Comparison of ENCODE assay signal across 11 cellular contexts in the genomic region with DNA sequence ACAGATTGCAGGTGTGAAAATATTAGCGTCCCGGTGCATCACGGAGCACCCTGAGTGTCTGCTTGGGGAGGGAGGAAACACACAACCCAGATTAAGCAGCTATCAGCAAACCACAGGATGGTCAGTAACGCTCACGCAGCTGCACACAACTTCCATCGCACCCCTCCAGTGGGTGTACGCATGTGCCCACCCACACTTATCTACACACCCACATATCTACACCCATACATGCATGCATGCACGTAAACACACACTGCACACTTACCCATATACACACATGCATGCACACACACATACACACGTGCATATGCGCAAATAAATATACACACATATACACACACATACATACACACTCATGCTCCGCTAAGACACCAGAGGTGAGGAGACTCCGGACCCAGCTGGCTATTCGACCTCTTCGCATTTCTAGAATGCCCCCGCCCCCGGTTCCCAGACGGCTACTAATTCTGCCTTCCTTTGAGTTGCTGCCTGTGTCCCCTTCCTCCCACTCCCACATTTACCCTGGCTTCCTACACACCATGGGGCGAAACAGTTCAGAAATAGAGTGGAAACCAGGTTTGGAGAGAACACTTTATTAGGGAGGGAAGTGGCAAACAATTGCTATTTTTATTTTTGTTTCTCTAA. TPM values are rescaled to one million over a fixed set of nuclear protein-coding genes. Genes with fewer than 3 reads are reported as not detected.
DNase-seq lines count a peak whose midpoint lies in the region; ATAC-seq, FAIRE-seq and TF ChIP-seq lines count a peak whose summit lies in the region.
"Had no signal": no experiment of that assay in that cellular context is flagged by ENCODE, and none has a peak within 500 bp of the region (broad histone marks: within the 10 kb centered on the region; RNA-seq: fewer than 3 reads in every experiment).

No MANE protein-coding gene starts in this region.

- DNase-seq in activated naive CD4-positive, alpha-beta T cell treated with anti-CD3 and anti-CD28 coated beads for 36 hours = no peak
- DNase-seq in activated naive CD4-positive, alpha-beta T cell (lab: John Stamatoyannopoulos, UW) = no peak
- DNase-seq in K562 (ENCODE audit: extremely low read depth in 1 of 4, low spot score in 3 of 4) (no peak), A673 (ENCODE audit: low spot score) (no peak), 8988T (no peak)
- DNase-seq: NCI-H1092 treated with DMSO at 0.1 percent for 48 hours had no signal

- no peak overlapping the region for H3K4me2 ChIP-seq in K562 (ENCODE audit: insufficient read depth, low read length)

- TF ChIP-seq CTCF in K562 (IDR thresholded peaks at IDR 0.05 in 2 of 3, conservative IDR thresholded peaks at IDR 0.05 in 1 of 3; ENCODE audit: insufficient read depth in 2 of 3, low read depth in 1 of 3, low read length in 3 of 3) (no peak), A673 (conservative IDR thresholded peaks at IDR 0.05; ENCODE audit: low read depth, low read length) (no peak)

- TF ChIP-seq EP300 in K562 (IDR thresholded peaks at IDR 0.05; ENCODE audit: low read length) = no peak

- no peaks in the 10 kb centered on the region for H3K79me2 ChIP-seq in K562 (ENCODE audit: control insufficient read depth, insufficient read depth, low read length)
- H3K79me2 ChIP-seq: parathyroid adenoma had no signal

- H3K4me3 ChIP-seq in K562 = no peak overlapping the region
- peak overlapping the region in 1 of 5 donors; percentile 13 for H3K4me3 ChIP-seq in subcutaneous abdominal adipose tissue (ENCODE audit: low read depth in 1 of 5, low read length in 5 of 5)
- no peak overlapping the region for H3K4me3 ChIP-seq in A673 (ENCODE audit: low read depth, low read length, poor library complexity, severe bottlenecking)

- POLR2A ChIA-PET in K562 (lab: Yijun Ruan, JAX) (interaction anchor here (0.6 kb wide), 1 partner anchor 268 kb away, joined by 3 read pairs; no protein-coding TSS in a partner anchor), A673 (lab: Charles Lee; ENCODE audit: low non-redundant PET) (no interaction called here)

- peaks cover 98% of the 10 kb centered on the region for H3K4me1 Mint-ChIP-seq in activated naive CD4-positive, alpha-beta T cell treated with anti-CD3 and anti-CD28 coated beads for 36 hours (ENCODE audit: low read depth)

- intact Hi-C loops in activated naive CD4-positive, alpha-beta T cell treated with anti-CD3 and anti-CD28 coated beads for 36 hours (cut with micrococcal nuclease) = loop anchor here (1.0 kb wide), 3 partner anchors 11 to 26 kb away; a partner anchor contains a TSS
- intact Hi-C loops in K562 (cut with micrococcal nuclease) = no loop called here
- intact Hi-C loops in A673 (cut with micrococcal nuclease; ENCODE audit: unreplicated experiment) = no loop called here

- no peaks in the 10 kb centered on the region; the same call in 1 of the 2 replicates for H4K20me1 ChIP-seq in K562 (replicated peaks; ENCODE audit: control insufficient read depth, insufficient read depth, low read length)

- H3K36me3 ChIP-seq in K562 (ENCODE audit: control insufficient read depth, insufficient read depth, low read length) (no peaks in the 10 kb centered on the region), subcutaneous abdominal adipose tissue (ENCODE audit: control insufficient read depth in 5 of 5, insufficient read depth in 5 of 5, low read length in 5 of 5) (peaks cover 0 to 3% (median 0%) of the 10 kb centered on the region in 5 donors), A673 (ENCODE audit: insufficient read depth, low read length, poor library complexity, severe bottlenecking) (no peaks in the 10 kb centered on the region)

- ATAC-seq in HG03378 (IDR thresholded peaks at IDR 0.05; ENCODE audit: unreplicated experiment) = peak; percentile 28
- ATAC-seq in K562 = no peak
- no peak for ATAC-seq in GM18873 (IDR thresholded peaks at IDR 0.05; ENCODE audit: low FRiP score, unreplicated experiment)

- no peak overlapping the region for H3K27ac ChIP-seq in K562 (ENCODE audit: extremely low read depth, low read depth, low read length)
- peak overlapping the region; percentile 39 for H3K27ac ChIP-seq in subcutaneous abdominal adipose tissue (ENCODE audit: low read depth, low read length)
- no peak overlapping the region for H3K27ac ChIP-seq in A673 (ENCODE audit: low read depth, low read length, poor library complexity, severe bottlenecking)
- H3K27ac ChIP-seq: parathyroid adenoma had no signal

- peaks cover 11% of the 10 kb centered on the region for H3K9me3 Mint-ChIP-seq in activated naive CD4-positive, alpha-beta T cell treated with anti-CD3 and anti-CD28 coated beads for 36 hours

- 6% methylated on average over 18 of the region's 18 CpGs for WGBS in K562 (ENCODE audit: insufficient coverage, low coverage, missing lambda C conversion rate)

- no peak for TF ChIP-seq POLR2A in K562 (conservative IDR thresholded peaks at IDR 0.05)

- no peak overlapping the region for H2AFZ ChIP-seq in K562 (ENCODE audit: low read depth, low read length)
- H2AFZ ChIP-seq: parathyroid adenoma had no signal

- H3K36me3 Mint-ChIP-seq in activated naive CD4-positive, alpha-beta T cell treated with anti-CD3 and anti-CD28 coated beads for 36 hours (ENCODE audit: low read depth) = peaks cover 41% of the 10 kb centered on the region

- no peak overlapping the region for H3K9ac ChIP-seq in K562 (ENCODE audit: insufficient read depth in 1 of 2, low read depth in 2 of 2, low read length in 2 of 2)
- H3K9ac ChIP-seq in subcutaneous abdominal adipose tissue (ENCODE audit: low read length in 5 of 5) = no peak overlapping the region
- H3K9ac ChIP-seq: parathyroid adenoma had no signal

- in situ Hi-C loops in K562 (cut with MboI) = no loop called here

- H3K27me3 Mint-ChIP-seq in activated naive CD4-positive, alpha-beta T cell treated with anti-CD3 and anti-CD28 coated beads for 36 hours (ENCODE audit: low read depth) = no peaks in the 10 kb centered on the region

- FAIRE-seq in K562 (lab: Jason Lieb, UNC) = no peak
- FAIRE-seq: RCC 7860 had no signal

- peak overlapping the region; percentile 52 for H3K4me3 Mint-ChIP-seq in activated naive CD4-positive, alpha-beta T cell treated with anti-CD3 and anti-CD28 coated beads for 36 hours

- no peak for TF ChIP-seq RAD21 in K562 (CRISPR knock-in tag; conservative IDR thresholded peaks at IDR 0.05 in 1 of 2, IDR thresholded peaks at IDR 0.05 in 1 of 2)

- H3K27me3 ChIP-seq in K562 (ENCODE audit: control insufficient read depth in 2 of 2, insufficient read depth in 2 of 2, low read length in 2 of 2) (peaks cover 33 to 57% of the 10 kb centered on the region in 2 experiments), subcutaneous abdominal adipose tissue (ENCODE audit: control insufficient read depth in 5 of 5, insufficient read depth in 4 of 5, low read length in 5 of 5) (no peaks in the 10 kb centered on the region), A673 (replicated peaks; ENCODE audit: insufficient read depth, low read depth, low read length, poor library complexity) (no peaks in the 10 kb centered on the region)

- BruUV-seq in K562 (replicated peaks; lab: Mats Ljungman, UMichigan) = no TSS peak
- BruUV-seq in A673 (replicated peaks; lab: Mats Ljungman, UMichigan) = no TSS peak

- CTCF ChIA-PET in activated naive CD4-positive, alpha-beta T cell treated with anti-CD3 and anti-CD28 coated beads for 36 hours (lab: Charles Lee) = interaction anchor here (1.0 to 2.7 kb wide), 6 partner anchors 11 to 59 kb away, joined by 4 to 12 read pairs (median 8); no protein-coding TSS in a partner anchor
- CTCF ChIA-PET in K562 (lab: Yijun Ruan, JAX; ENCODE audit: low intra/inter-chr PET ratio) (no interaction called here), A673 (lab: Charles Lee) (no interaction called here)

- H3K4me1 ChIP-seq in K562 (replicated peaks in 1 of 2; ENCODE audit: control insufficient read depth in 2 of 2, insufficient read depth in 2 of 2, low read length in 2 of 2) = 0 out of 5 replicates have a peak, but pooled peaks cover 0 to 4% of the 10 kb centered on the region in 2 experiments
- H3K4me1 ChIP-seq in subcutaneous abdominal adipose tissue (ENCODE audit: control insufficient read depth in 5 of 5, insufficient read depth in 5 of 5, low read length in 5 of 5) = peaks cover 0 to 74% (median 41%) of the 10 kb centered on the region in 5 donors
- H3K4me1 ChIP-seq in A673 (ENCODE audit: insufficient read depth, low read length, poor library complexity, severe bottlenecking) = peaks cover 6% of the 10 kb centered on the region
- H3K4me1 ChIP-seq: parathyroid adenoma had no signal

- H3K9me1 ChIP-seq in K562 (ENCODE audit: control insufficient read depth, insufficient read depth, low read length) = no peaks in the 10 kb centered on the region

- peak overlapping the region; percentile 99 for H3K27ac Mint-ChIP-seq in activated naive CD4-positive, alpha-beta T cell treated with anti-CD3 and anti-CD28 coated beads for 36 hours

- H3K9me3 ChIP-seq in K562 (replicated peaks; ENCODE audit: control insufficient read depth, insufficient read depth, low read depth, low read length) = 0 out of 2 replicates have a peak, but pooled peaks cover 7% of the 10 kb centered on the region
- H3K9me3 ChIP-seq in subcutaneous abdominal adipose tissue (ENCODE audit: control insufficient read depth in 5 of 5, low read length in 5 of 5) = no peaks in the 10 kb centered on the region
- H3K9me3 ChIP-seq in A673 (ENCODE audit: low read depth, low read length, poor library complexity, severe bottlenecking) = no peaks in the 10 kb centered on the region

TF ChIP-seq in K562, 482 proteins besides CTCF, POLR2A, EP300 and RAD21 (continues in another document):
- TF ChIP-seq FOXJ3 (CRISPR knock-in tag; IDR thresholded peaks at IDR 0.05) = no peak

RNA-seq across cellular contexts. Expression of a gene that starts 26.2 kb away (rescaled TPM):
- total RNA-seq in activated naive CD4-positive, alpha-beta T cell treated with anti-CD3 and anti-CD28 coated beads for 36 hours = 10 to 100 TPM; 40.3 to 40.9 TPM
- total RNA-seq in K562 (2011; cell fraction: chromatin; rRNA removed; ENCODE audit: low replicate concordance) = 0.09 TPM in 1 of 2 replicates, not detected in the other
- 0.13 TPM in 1 of 2 replicates, not detected in the other for total RNA-seq in K562 (2011; cell fraction: nucleolus; rRNA removed)
- 0.07 and 0.08 TPM in 2 replicates for total RNA-seq in K562 (2011; cell fraction: nucleoplasm; rRNA removed)
- total RNA-seq in K562 (2014; rRNA removed) = not detected in 2 replicates
- total RNA-seq in K562 (2014; rRNA removed; fragmentation: Illumina TruSeq; extraction: Trizol) = not detected in 2 replicates
- not detected in 2 replicates for total RNA-seq in K562 (2015; rRNA removed; fragmentation: Illumina TruSeq; extraction: Trizol)
- total RNA-seq in K562 (2021) = 0.22 and 0.27 TPM in 2 replicates
- polyA plus RNA-seq in K562 (2011; rRNA removed) = 0.01 TPM in 2 replicates
- polyA plus RNA-seq in K562 (2011; cell fraction: cytosol; rRNA removed) = 0.01 TPM in 1 of 2 replicates, not detected in the other
- 0.03 TPM in 1 of 2 replicates, not detected in the other for polyA plus RNA-seq in K562 (2011; cell fraction: nucleus; rRNA removed)
- polyA plus RNA-seq in K562 (2012) = 0.01 TPM in 1 of 2 replicates, not detected in the other
- not detected in 2 replicates for polyA plus RNA-seq in K562 (2014; fragmentation: Illumina TruSeq; extraction: Trizol)
- not detected for polyA plus RNA-seq in K562 (2014; fragmentation: Nextera tagmentation; extraction: Ambion mirVana)
- not detected in 2 replicates for polyA plus RNA-seq in K562 (2014; rRNA removed)
- polyA minus RNA-seq in K562 (2011; rRNA and poly(A)+ RNA removed) = not detected in 2 replicates
- polyA minus RNA-seq in K562 (2011; cell fraction: cytosol; rRNA and poly(A)+ RNA removed) = not detected in 2 replicates
- not detected in 2 replicates for polyA minus RNA-seq in K562 (2011; cell fraction: nucleus; rRNA and poly(A)+ RNA removed)
- 12.5 and 14.1 TPM in 2 replicates for total RNA-seq in A673 (2021)

Comparison
In these comparisons a context has a peak if more than half of its experiments do, and no peak if none do; other contexts are left out.
1. RNA of a gene that starts 26.2 kb away (total RNA-seq): 40.3 to 40.9 TPM in activated naive CD4-positive, alpha-beta T cell treated with anti-CD3 and anti-CD28 coated beads for 36 hours and 12.5 to 14.1 TPM in A673; 0.07 to 0.27 TPM in K562; every median in the first group is over 10 times any median in the second.